17 cellular contexts compared by ENCODE assay signal in genomic region chr7:106480616-106481031, GRCh38.
DNase-seq lines count a peak whose midpoint lies in the region; ATAC-seq and TF ChIP-seq lines count a peak whose summit lies in the region.
"Had no signal": no experiment of that assay in that cellular context is flagged by ENCODE, and none has a peak within 500 bp of the region (broad histone marks: within the 10 kb centered on the region; RNA-seq: fewer than 3 reads in every experiment).

No MANE protein-coding gene starts in this region.

- CTCF ChIA-PET in SK-N-SH (lab: Yijun Ruan, JAX): no interaction called here

- no peak for TF ChIP-seq CTCF in SK-N-SH (IDR thresholded peaks at IDR 0.05)
- TF ChIP-seq CTCF in fibroblast of lung (conservative IDR thresholded peaks at IDR 0.05 in 1 of 2, IDR thresholded peaks at IDR 0.05 in 1 of 2; ENCODE audit: low read depth in 1 of 2, low read length in 2 of 2): no peak

- DNase-seq in SK-N-SH (no peak), RPMI7951 (ENCODE audit: low read depth) (peak; percentile 14), fibroblast of lung (ENCODE audit: low read depth in 2 of 2) (no peak), RPMI8226 (no peak), NCI-H2171 treated with DMSO at 0.1 percent for 48 hours (lab: John Stamatoyannopoulos, UW) (no peak), Right ventricle myocardium inferior (ENCODE audit: missing footprints) (no peak)
- DNase-seq: activated naive CD4-positive, alpha-beta T cell treated with anti-CD3 and anti-CD28 coated beads, Interleukin-2, amount 50 U/mL, for 16 hours; cortex of kidney; GF-D8; left ventricle myocardium inferior; NCI-H146; NK-92 treated with Interleukin-12 subunit alpha and Interleukin-12 subunit beta, amount 100 ng/mL, for 24 hours had no signal

- H3K27ac ChIP-seq in SK-N-SH (ENCODE audit: low read depth in 2 of 2, low read length in 1 of 2) (no peak overlapping the region), fibroblast of lung (ENCODE audit: insufficient read depth, low read length) (no peak overlapping the region)
- H3K27ac ChIP-seq: 22Rv1, BLaER1, left ventricle myocardium inferior had no signal

- ATAC-seq in SK-N-SH treated with all-trans-retinoic acid at 6 μM for 48 hours (no peak), GM19397 (IDR thresholded peaks at IDR 0.05; ENCODE audit: unreplicated experiment) (peak; percentile 17), Right ventricle myocardium inferior (no peak)
- ATAC-seq: HCT116 had no signal

- H3K4me2 ChIP-seq in SK-N-SH (no peak overlapping the region), fibroblast of lung (ENCODE audit: extremely low read depth, insufficient read depth, low read length) (no peak overlapping the region)
- H3K4me2 ChIP-seq: BLaER1 had no signal

- H3K9ac ChIP-seq in SK-N-SH (no peak overlapping the region), fibroblast of lung (ENCODE audit: insufficient read depth, low read length) (no peak overlapping the region)
- H3K9ac ChIP-seq: BLaER1 had no signal

- H3K27me3 ChIP-seq in SK-N-SH (ENCODE audit: insufficient read depth) (no peaks in the 10 kb centered on the region), fibroblast of lung (ENCODE audit: control insufficient read depth, insufficient read depth, low read length) (no peaks in the 10 kb centered on the region)
- H3K27me3 ChIP-seq: BLaER1 had no signal

- no peaks in the 10 kb centered on the region for H3K79me2 ChIP-seq in SK-N-SH (ENCODE audit: insufficient read depth)
- no peaks in the 10 kb centered on the region for H3K79me2 ChIP-seq in fibroblast of lung (ENCODE audit: control insufficient read depth, insufficient read depth, low read length)

- peaks cover 14% of the 10 kb centered on the region for H3F3A ChIP-seq in SK-N-SH (replicated peaks; ENCODE audit: insufficient read depth)

- no peaks in the 10 kb centered on the region for H3K9me2 ChIP-seq in SK-N-SH

- POLR2A ChIA-PET in SK-N-SH (lab: Yijun Ruan, JAX): no interaction called here

- WGBS in SK-N-SH (ENCODE audit: low lambda C conversion rate): 71% methylated on average over 3 of the region's 3 CpGs

- H3K9me3 ChIP-seq in SK-N-SH: no peaks in the 10 kb centered on the region
- H3K9me3 ChIP-seq in fibroblast of lung (ENCODE audit: control insufficient read depth, insufficient read depth, low read depth, low read length): no peaks in the 10 kb centered on the region
- H3K9me3 ChIP-seq: BLaER1, left ventricle myocardium inferior had no signal

- H4K20me1 ChIP-seq in SK-N-SH (ENCODE audit: insufficient read depth) (no peaks in the 10 kb centered on the region), fibroblast of lung (ENCODE audit: control insufficient read depth, extremely low read depth, insufficient read depth, low read length) (no peaks in the 10 kb centered on the region)
- H4K20me1 ChIP-seq: BLaER1 had no signal

- H3K4me3 ChIP-seq in SK-N-SH (ENCODE audit: low read depth in 2 of 2, low read length in 1 of 2) (no peak overlapping the region), fibroblast of lung (replicated peaks in 1 of 4; ENCODE audit: control extremely low read depth in 1 of 4, insufficient read depth in 1 of 4, low read depth in 3 of 4, low read length in 4 of 4) (no peak overlapping the region)
- H3K4me3 ChIP-seq: BLaER1, left ventricle myocardium inferior had no signal

- H2AFZ ChIP-seq in SK-N-SH (ENCODE audit: low read depth) (peak overlapping the region; percentile 7; the same call in 1 of the 2 replicates), fibroblast of lung (ENCODE audit: low read length) (peak overlapping the region; percentile 13)

- H3K4me1 ChIP-seq in SK-N-SH (ENCODE audit: control insufficient read depth in 1 of 2, insufficient read depth in 2 of 2, low read depth in 1 of 2, low read length in 1 of 2): peaks cover 4 to 10% of the 10 kb centered on the region in 2 experiments
- peaks cover 10% of the 10 kb centered on the region for H3K4me1 ChIP-seq in fibroblast of lung (ENCODE audit: control insufficient read depth, extremely low read depth, insufficient read depth, low read length)

- no peak for TF ChIP-seq RAD21 in SK-N-SH (IDR thresholded peaks at IDR 0.05; ENCODE audit: low read length)

- intact Hi-C loops in Right ventricle myocardium inferior (cut with DNase I): no loop called here

- H3K36me3 ChIP-seq in SK-N-SH (replicated peaks in 1 of 2; ENCODE audit: control insufficient read depth in 1 of 2, insufficient read depth in 2 of 2, low read length in 1 of 2) (no peaks in the 10 kb centered on the region), fibroblast of lung (ENCODE audit: control insufficient read depth, insufficient read depth, low read length) (no peaks in the 10 kb centered on the region)
- H3K36me3 ChIP-seq: BLaER1, left ventricle myocardium inferior had no signal

- TF ChIP-seq EP300 in SK-N-SH (IDR thresholded peaks at IDR 0.05; ENCODE audit: borderline replicate concordance in 1 of 2, low read depth in 1 of 2, low read length in 1 of 2): no peak

TF ChIP-seq in SK-N-SH, 30 proteins besides CTCF, POLR2A, EP300 and RAD21:
- TF ChIP-seq SIN3A (IDR thresholded peaks at IDR 0.05; ENCODE audit: borderline replicate concordance, low read depth, low read length): no peak
- no peak for TF ChIP-seq RCOR1 (IDR thresholded peaks at IDR 0.05; ENCODE audit: low read length)
- TF ChIP-seq MXI1 (IDR thresholded peaks at IDR 0.05; ENCODE audit: low read depth, low read length): no peak
- TF ChIP-seq YY1 (IDR thresholded peaks at IDR 0.05; ENCODE audit: low read depth): no peak
- no peak for TF ChIP-seq MEF2A (IDR thresholded peaks at IDR 0.05; ENCODE audit: borderline replicate concordance, low read depth)

TF ChIP-seq in SK-N-SH treated with all-trans-retinoic acid at 6 μM for 48 hours, 23 proteins besides CTCF, POLR2A, EP300 and RAD21 (continues in another document):
- TF ChIP-seq OSR1 (CRISPR knock-in tag; IDR thresholded peaks at IDR 0.05) (no peak), ZC3H10 (CRISPR knock-in tag; IDR thresholded peaks at IDR 0.05) (no peak), POU6F1 (CRISPR knock-in tag; IDR thresholded peaks at IDR 0.05; ENCODE audit: borderline replicate concordance, low read depth) (no peak), PATZ1 (CRISPR knock-in tag; IDR thresholded peaks at IDR 0.05; ENCODE audit: borderline replicate concordance) (no peak), ZNF565 (CRISPR knock-in tag; conservative IDR thresholded peaks at IDR 0.05; ENCODE audit: low read depth) (no peak), BACH2 (CRISPR knock-in tag; IDR thresholded peaks at IDR 0.05; ENCODE audit: borderline replicate concordance) (no peak), CREB5 (CRISPR knock-in tag; IDR thresholded peaks at IDR 0.05; ENCODE audit: low read depth) (no peak), GLIS3 (CRISPR knock-in tag; IDR thresholded peaks at IDR 0.05) (no peak), ZFP30 (CRISPR knock-in tag; IDR thresholded peaks at IDR 0.05) (no peak), ESRRG (CRISPR knock-in tag; IDR thresholded peaks at IDR 0.05) (no peak), PPARA (CRISPR knock-in tag; IDR thresholded peaks at IDR 0.05; ENCODE audit: borderline replicate concordance) (no peak), ISL1 (CRISPR knock-in tag; IDR thresholded peaks at IDR 0.05) (no peak), ZFP3 (CRISPR knock-in tag; IDR thresholded peaks at IDR 0.05) (no peak), ZNF70 (CRISPR knock-in tag; IDR thresholded peaks at IDR 0.05) (no peak), TOX (CRISPR knock-in tag; IDR thresholded peaks at IDR 0.05; ENCODE audit: borderline replicate concordance) (no peak), ARNTL (CRISPR knock-in tag; IDR thresholded peaks at IDR 0.05; ENCODE audit: borderline replicate concordance, low read depth) (no peak)
